In genomic region chr14:74875941-74876913, GRCh38 we compare ENCODE assay signal across 12 cellular contexts. TPM values are rescaled to one million over a fixed set of nuclear protein-coding genes. Genes with fewer than 3 reads are reported as not detected.
A peak's percentile ranks its signal among the peaks of the same experiment; 100 is the strongest.
DNase-seq lines count a peak whose midpoint lies in the region; ATAC-seq, FAIRE-seq and TF ChIP-seq lines count a peak whose summit lies in the region.
"Had no signal": no experiment of that assay in that cellular context is flagged by ENCODE, and none has a peak within 500 bp of the region (broad histone marks: within the 10 kb centered on the region; RNA-seq: fewer than 3 reads in every experiment).

TSS of gene PROX2 (minus strand) at chr14:74876145. CDS start at chr14:74863834, 12,311 bp downstream.

- H3K27ac ChIP-seq in HEK293 (ENCODE audit: extremely low read depth, low read depth, low read length) (no peak within 1 kb of the TSS), astrocyte (ENCODE audit: low read depth, low read length) (no peak within 1 kb of the TSS)

- DNase-seq in T-helper 9 cell (peak; percentile 8), astrocyte (ENCODE audit: low read depth) (no peak), SKM-1 treated with dmso at 0.1 percent for 144 hours (lab: John Stamatoyannopoulos, UW; ENCODE audit: unreplicated experiment) (no peak), GM13977 (ENCODE audit: low spot score) (no peak)
- DNase-seq in stimulated activated CD8-positive, alpha-beta memory T cell treated with anti-CD3 and anti-CD28 coated beads, Interleukin-12 subunit alpha, Interleukin-12 subunit beta, amount 100 ng/mL, for 1 hour (ENCODE audit: low read depth), result peak; percentile 11
- DNase-seq: erythroblast, NCI-H524 treated with DMSO at 0.1 percent for 48 hours had no signal

- H2AFZ ChIP-seq in astrocyte (ENCODE audit: low read depth, low read length), result no peak within 1 kb of the TSS

- H3K36me3 ChIP-seq in HEK293 (ENCODE audit: control insufficient read depth in 2 of 2, insufficient read depth in 1 of 2, low read length in 2 of 2) (no peaks in the 10 kb centered on the region), astrocyte (ENCODE audit: insufficient read depth, low read length) (no peaks in the 10 kb centered on the region)

- 0 out of 2 replicates have a peak, but pooled peaks cover 3% of the 10 kb centered on the region for H3K4me1 ChIP-seq in HEK293 (ENCODE audit: control insufficient read depth, insufficient read depth, low read length)
- H3K4me1 ChIP-seq in astrocyte (ENCODE audit: insufficient read depth, low read length), result no peaks in the 10 kb centered on the region

- peaks cover 8% of the 10 kb centered on the region for H3K4me1 Mint-ChIP-seq in astrocyte (ENCODE audit: low read depth, unreplicated experiment)

- H3K4me3 ChIP-seq in HEK293 (ENCODE audit: low read depth, low read length) (no peak within 1 kb of the TSS), astrocyte (ENCODE audit: insufficient read depth, low read depth, low read length) (no peak within 1 kb of the TSS)

- no peak within 1 kb of the TSS for H3K9ac ChIP-seq in astrocyte (ENCODE audit: low read length)

- no peaks in the 10 kb centered on the region for H3K36me3 Mint-ChIP-seq in astrocyte (ENCODE audit: low read depth, unreplicated experiment)

- peaks cover 11% of the 10 kb centered on the region for H3K27me3 Mint-ChIP-seq in astrocyte (ENCODE audit: low read depth, unreplicated experiment)

- FAIRE-seq in astrocyte (lab: Jason Lieb, UNC), result no peak
- FAIRE-seq: H54 had no signal

- H3K79me2 ChIP-seq in astrocyte (ENCODE audit: insufficient read depth, low read length), result no peaks in the 10 kb centered on the region

- TF ChIP-seq CTCF in HEK293 (tag by site-specific recombination; IDR thresholded peaks at IDR 0.05) (no peak), astrocyte (IDR thresholded peaks at IDR 0.05; ENCODE audit: insufficient read depth, low read depth, low read length) (no peak), GM13977 (IDR thresholded peaks at IDR 0.05; ENCODE audit: extremely low read depth, insufficient read depth, missing control alignments) (no peak)

- H3K9me3 Mint-ChIP-seq in astrocyte (ENCODE audit: unreplicated experiment), result peaks cover 2% of the 10 kb centered on the region

- H3K9me3 ChIP-seq in HEK293 (ENCODE audit: control insufficient read depth, insufficient read depth, low read depth, low read length) (no peaks in the 10 kb centered on the region), astrocyte (ENCODE audit: insufficient read depth, low read depth, low read length) (no peaks in the 10 kb centered on the region)

- H3K27ac Mint-ChIP-seq in astrocyte (ENCODE audit: unreplicated experiment), result peak within 1 kb of the TSS; percentile 26

- no peaks in the 10 kb centered on the region for H4K20me1 ChIP-seq in astrocyte (ENCODE audit: insufficient read depth, low read length)

- no peak within 1 kb of the TSS for H3K4me3 Mint-ChIP-seq in astrocyte (ENCODE audit: unreplicated experiment)

- CTCF ChIA-PET in HEK293 (lab: Yijun Ruan, JAX), result interaction anchor here (0.6 to 1.4 kb wide), 6 partner anchors 15 to 430 kb away, joined by 3 to 6 read pairs (median 4); partner anchors contain the start of gene LTBP2

- POLR2A ChIA-PET in HEK293 (lab: Yijun Ruan, JAX), result no interaction called here

- in situ Hi-C loops in GM13977 (cut with MboI; ENCODE audit: low pct_unique_long_range_greater_than_20kb, low sequenced_read_pairs, unreplicated experiment), result no loop called here

- no peaks in the 10 kb centered on the region for H3K27me3 ChIP-seq in astrocyte (ENCODE audit: insufficient read depth, low read length)

- no peak for ATAC-seq in HG02759 (IDR thresholded peaks at IDR 0.05; ENCODE audit: unreplicated experiment)
- ATAC-seq in HG02970 (IDR thresholded peaks at IDR 0.05; ENCODE audit: low FRiP score, unreplicated experiment), result no peak

- H3K4me2 ChIP-seq in astrocyte (ENCODE audit: low read length), result no peak within 1 kb of the TSS

TF ChIP-seq in HEK293, 187 proteins besides CTCF, POLR2A, EP300 and RAD21:
- TF ChIP-seq ZNF239 (tag by site-specific recombination; IDR thresholded peaks at IDR 0.05) (no peak), SCRT2 (tag by site-specific recombination; IDR thresholded peaks at IDR 0.05) (no peak), TRIM28 (IDR thresholded peaks at IDR 0.05; ENCODE audit: borderline replicate concordance, low read length) (no peak), ZNF660 (tag by site-specific recombination; IDR thresholded peaks at IDR 0.05) (no peak)
- TF ChIP-seq, protein P1, sequence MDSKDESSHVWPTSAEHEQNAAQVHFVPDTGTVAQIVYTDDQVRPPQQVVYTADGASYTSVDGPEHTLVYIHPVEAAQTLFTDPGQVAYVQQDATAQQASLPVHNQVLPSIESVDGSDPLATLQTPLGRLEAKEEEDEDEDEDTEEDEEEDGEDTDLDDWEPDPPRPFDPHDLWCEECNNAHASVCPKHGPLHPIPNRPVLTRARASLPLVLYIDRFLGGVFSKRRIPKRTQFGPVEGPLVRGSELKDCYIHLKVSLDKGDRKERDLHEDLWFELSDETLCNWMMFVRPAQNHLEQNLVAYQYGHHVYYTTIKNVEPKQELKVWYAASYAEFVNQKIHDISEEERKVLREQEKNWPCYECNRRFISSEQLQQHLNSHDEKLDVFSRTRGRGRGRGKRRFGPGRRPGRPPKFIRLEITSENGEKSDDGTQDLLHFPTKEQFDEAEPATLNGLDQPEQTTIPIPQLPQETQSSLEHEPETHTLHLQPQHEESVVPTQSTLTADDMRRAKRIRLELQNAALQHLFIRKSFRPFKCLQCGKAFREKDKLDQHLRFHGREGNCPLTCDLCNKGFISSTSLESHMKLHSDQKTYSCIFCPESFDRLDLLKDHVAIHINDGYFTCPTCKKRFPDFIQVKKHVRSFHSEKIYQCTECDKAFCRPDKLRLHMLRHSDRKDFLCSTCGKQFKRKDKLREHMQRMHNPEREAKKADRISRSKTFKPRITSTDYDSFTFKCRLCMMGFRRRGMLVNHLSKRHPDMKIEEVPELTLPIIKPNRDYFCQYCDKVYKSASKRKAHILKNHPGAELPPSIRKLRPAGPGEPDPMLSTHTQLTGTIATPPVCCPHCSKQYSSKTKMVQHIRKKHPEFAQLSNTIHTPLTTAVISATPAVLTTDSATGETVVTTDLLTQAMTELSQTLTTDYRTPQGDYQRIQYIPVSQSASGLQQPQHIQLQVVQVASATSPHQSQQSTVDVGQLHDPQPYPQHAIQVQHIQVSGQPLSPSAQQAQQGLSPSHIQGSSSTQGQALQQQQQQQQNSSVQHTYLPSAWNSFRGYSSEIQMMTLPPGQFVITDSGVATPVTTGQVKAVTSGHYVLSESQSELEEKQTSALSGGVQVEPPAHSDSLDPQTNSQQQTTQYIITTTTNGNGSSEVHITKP (tag by site-specific recombination; IDR thresholded peaks at IDR 0.05), result 0 out of 2 replicates have a peak, but pooled peaks have one; percentile 15

RNA-seq across cellular contexts. Expression of gene PROX2, which starts in this region (rescaled TPM):
- total RNA-seq in astrocyte, result not detected in 2 replicates
- total RNA-seq: HT1080 had no signal

Comparison
In these comparisons a context has a peak if more than half of its experiments do, and no peak if none do; other contexts are left out.
1. DNase-seq: peak in T-helper 9 cell (single experiment) and stimulated activated CD8-positive, alpha-beta memory T cell treated with anti-CD3 and anti-CD28 coated beads, Interleukin-12 subunit alpha, Interleukin-12 subunit beta, amount 100 ng/mL, for 1 hour (single experiment); none in astrocyte (single experiment), SKM-1 treated with dmso at 0.1 percent for 144 hours (single experiment) and GM13977 (single experiment).